ENCODE assay signal across 11 cellular contexts in the genomic region with DNA sequence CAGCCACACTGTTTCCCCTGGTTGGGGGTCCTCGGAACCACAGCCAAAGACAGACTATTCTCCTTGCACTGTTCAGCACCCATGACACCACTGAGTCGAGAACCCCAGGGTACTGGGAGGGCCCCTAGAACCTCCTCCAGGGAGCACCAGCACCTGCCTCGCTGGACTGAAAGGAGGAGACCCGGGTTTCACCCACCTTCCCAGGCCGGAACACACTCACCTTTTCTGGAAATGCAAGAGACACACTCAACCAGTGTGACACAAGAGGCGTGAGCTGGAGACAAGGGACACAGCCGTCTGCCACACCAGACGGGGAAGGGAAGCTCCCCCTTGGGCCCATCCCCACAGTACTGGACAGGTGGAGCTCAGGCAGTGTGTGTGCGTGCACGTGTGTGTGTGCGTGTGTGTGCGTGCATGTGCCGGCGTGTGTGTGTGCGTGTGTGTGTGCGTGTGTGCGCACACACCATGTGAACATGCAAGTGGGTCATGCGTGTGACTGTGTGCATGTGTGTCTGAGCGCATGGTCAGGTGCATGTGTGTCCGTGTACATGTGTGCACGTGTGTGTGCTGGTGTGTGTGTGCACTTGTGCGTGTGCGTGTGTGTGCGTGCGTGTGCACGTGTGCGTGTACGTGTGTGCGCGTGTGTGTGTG.
"Had no signal": no experiment of that assay in that cellular context is flagged by ENCODE, and none has a peak within 500 bp of the region (broad histone marks: within the 10 kb centered on the region; RNA-seq: fewer than 3 reads in every experiment).

No MANE protein-coding gene starts in this region.

- H3K4me1 Mint-ChIP-seq: memory B cell had no signal

- FAIRE-seq: frontal cortex had no signal

- H3K4me1 ChIP-seq: heart right ventricle, uterus had no signal

- H3K36me3 ChIP-seq: heart right ventricle, uterus had no signal

- H3K4me3 ChIP-seq: heart right ventricle, uterus had no signal

- H3K4me3 Mint-ChIP-seq: memory B cell; nephron; T-helper 2 cell treated with Interferon-gamma antibody and Interleukin-4, amounts not matched to agents 5 μg/mL and 100 μg/mL, for 36 hours had no signal

- H3K27ac Mint-ChIP-seq: memory B cell; nephron; T-helper 2 cell treated with Interferon-gamma antibody and Interleukin-4, amounts not matched to agents 5 μg/mL and 100 μg/mL, for 36 hours had no signal

- H3K36me3 Mint-ChIP-seq: memory B cell had no signal

- H3K9me3 ChIP-seq: heart right ventricle, uterus had no signal

- DNase-seq: activated naive CD4-positive, alpha-beta T cell; anterior cingulate cortex; dermis blood vessel endothelial cell; stimulated activated CD4-positive, alpha-beta T cell treated with anti-CD3 and anti-CD28 coated beads, Interleukin-12 subunit alpha, Interleukin-12 subunit beta, amount 100 ng/mL, for 4 hours; stimulated activated CD4-positive, alpha-beta T cell treated with anti-CD3 and anti-CD28 coated beads, Interleukin-2, amount 100 ng/mL, for 24 hours; uterus had no signal

- ATAC-seq: heart right ventricle had no signal

- H3K27ac ChIP-seq: heart right ventricle, uterus had no signal

- H3K9me3 Mint-ChIP-seq: memory B cell; nephron; T-helper 2 cell treated with Interferon-gamma antibody and Interleukin-4, amounts not matched to agents 5 μg/mL and 100 μg/mL, for 36 hours had no signal
